In the genomic region with DNA sequence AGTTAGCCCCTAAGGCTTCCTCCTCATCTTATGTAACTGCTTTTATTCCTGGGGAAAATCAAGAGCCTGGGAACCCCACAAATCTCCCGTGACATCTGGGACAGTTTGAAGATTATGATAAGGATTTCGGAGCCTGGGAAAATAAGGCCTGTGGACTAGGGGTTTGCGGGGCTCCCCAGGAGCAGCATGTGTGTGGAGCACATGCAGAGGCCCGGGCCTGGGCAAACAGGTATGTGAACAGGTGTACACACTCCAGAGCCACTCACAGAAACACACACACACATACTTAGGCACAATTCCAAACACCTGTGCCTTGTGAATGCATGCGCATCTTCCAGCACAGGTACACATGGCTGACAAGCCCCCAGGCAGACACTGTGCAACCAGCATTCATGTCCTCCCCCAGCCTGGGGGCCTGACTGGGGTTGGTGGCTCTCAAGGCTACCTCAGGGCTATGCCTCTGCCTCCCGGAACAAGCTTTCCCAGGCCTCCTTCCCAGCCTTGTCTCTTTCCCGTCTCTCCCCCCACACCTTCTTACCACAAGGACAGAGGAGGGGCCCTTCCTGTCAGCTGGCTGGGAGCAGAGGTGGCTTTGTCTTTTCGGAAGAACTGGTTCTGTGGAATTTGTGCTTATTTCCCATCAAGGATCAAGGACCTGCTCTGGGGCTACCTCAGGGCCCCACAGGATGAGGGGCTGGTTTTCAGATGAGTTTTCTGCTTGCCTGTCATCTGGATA, we compare ENCODE assay signal across 14 cellular contexts. TPM values are rescaled to one million over a fixed set of nuclear protein-coding genes. Genes with fewer than 3 reads are reported as not detected.
DNase-seq lines count a peak whose midpoint lies in the region; ATAC-seq and TF ChIP-seq lines count a peak whose summit lies in the region.
"Had no signal": no experiment of that assay in that cellular context is flagged by ENCODE, and none has a peak within 500 bp of the region (broad histone marks: within the 10 kb centered on the region; RNA-seq: fewer than 3 reads in every experiment).

No MANE protein-coding gene starts in this region.

- peaks cover 8 to 38% of the 10 kb centered on the region in 2 donors for H3K4me1 ChIP-seq in thyroid gland

- H3K27ac ChIP-seq in thyroid gland: peak overlapping the region in 1 of 3 donors; percentile 23

- intact Hi-C loops in cardiac septum (cut with DNase I): no loop called here
- intact Hi-C loops in Right ventricle myocardium inferior (cut with DNase I): no loop called here
- intact Hi-C loops in left colon (cut with DNase I, micrococcal nuclease): no loop called here
- intact Hi-C loops in thyroid gland (cut with DNase I): no loop called here
- intact Hi-C loops in activated T-helper 1 cell treated with anti-CD3 and anti-CD28 coated beads, Interleukin-12 subunit alpha, Interleukin-12 subunit beta, Interleukin-2, Interleukin-4 antibody, amounts not matched to agents 30 ng/mL and 10 ng/mL and 1 ng/mL, durations not matched to agents 14 hours and 24 hours and 36 hours (cut with micrococcal nuclease): no loop called here

- H3K27me3 ChIP-seq in thyroid gland: no peaks in the 10 kb centered on the region

- peak; percentile 63 for DNase-seq in cardiac septum (ENCODE audit: low spot score)
- no peak for DNase-seq in Right ventricle myocardium inferior (ENCODE audit: missing footprints)
- peak; percentile 14 for DNase-seq in NCI-H69 (lab: John Stamatoyannopoulos, UW)
- DNase-seq in left colon: no peak
- DNase-seq in thyroid gland: peak; percentile 55 to 56
- DNase-seq in NCI-H2196 (lab: John Stamatoyannopoulos, UW; ENCODE audit: unreplicated experiment): no peak
- DNase-seq in activated T-helper 1 cell treated with anti-CD3 and anti-CD28 coated beads, Interleukin-12 subunit alpha, Interleukin-12 subunit beta, Interleukin-2, Interleukin-4 antibody, amounts not matched to agents 30 ng/mL and 10 ng/mL and 1 ng/mL, durations not matched to agents 14 hours and 24 hours and 36 hours (ENCODE audit: low spot score): no peak
- DNase-seq in activated gamma-delta T cell (lab: John Stamatoyannopoulos, UW): no peak
- DNase-seq: activated CD4-positive, alpha-beta T cell treated with anti-CD3 and anti-CD28 coated beads for 1 hour; anterior cingulate cortex; NCI-H1417 treated with DMSO at 0.1 percent for 48 hours; stimulated activated CD4-positive, alpha-beta T cell treated with anti-CD3 and anti-CD28 coated beads, Interleukin-4, amount 100 ng/mL, for 4 hours; stimulated activated naive CD4-positive, alpha-beta T cell treated with Interleukin-2 at 50 U/mL for 16 hours had no signal

- no peaks in the 10 kb centered on the region for H3K4me1 Mint-ChIP-seq in activated T-helper 1 cell treated with anti-CD3 and anti-CD28 coated beads, Interleukin-12 subunit alpha, Interleukin-12 subunit beta, Interleukin-2, Interleukin-4 antibody, amounts not matched to agents 30 ng/mL and 10 ng/mL and 1 ng/mL, durations not matched to agents 14 hours and 24 hours and 36 hours (ENCODE audit: low read depth)

- no peak overlapping the region for H3K4me3 ChIP-seq in thyroid gland (replicated peaks in 1 of 3)

- 62 to 72% methylated on average over 7 to 8 of the region's 8 CpGs for WGBS in thyroid gland, 2 donors

- H3K36me3 Mint-ChIP-seq in activated T-helper 1 cell treated with anti-CD3 and anti-CD28 coated beads, Interleukin-12 subunit alpha, Interleukin-12 subunit beta, Interleukin-2, Interleukin-4 antibody, amounts not matched to agents 30 ng/mL and 10 ng/mL and 1 ng/mL, durations not matched to agents 14 hours and 24 hours and 36 hours (ENCODE audit: low read depth): no peaks in the 10 kb centered on the region

- TF ChIP-seq CTCF in thyroid gland (IDR thresholded peaks at IDR 0.05): no peak

- H3K4me3 Mint-ChIP-seq in activated T-helper 1 cell treated with anti-CD3 and anti-CD28 coated beads, Interleukin-12 subunit alpha, Interleukin-12 subunit beta, Interleukin-2, Interleukin-4 antibody, amounts not matched to agents 30 ng/mL and 10 ng/mL and 1 ng/mL, durations not matched to agents 14 hours and 24 hours and 36 hours: no peak overlapping the region
- H3K4me3 Mint-ChIP-seq: IgD-negative memory B cell had no signal

- H3K36me3 ChIP-seq in thyroid gland: no peaks in the 10 kb centered on the region

- no peaks in the 10 kb centered on the region for H3K9me3 Mint-ChIP-seq in activated T-helper 1 cell treated with anti-CD3 and anti-CD28 coated beads, Interleukin-12 subunit alpha, Interleukin-12 subunit beta, Interleukin-2, Interleukin-4 antibody, amounts not matched to agents 30 ng/mL and 10 ng/mL and 1 ng/mL, durations not matched to agents 14 hours and 24 hours and 36 hours
- H3K9me3 Mint-ChIP-seq: IgD-negative memory B cell had no signal

- H3K9me3 ChIP-seq in thyroid gland: no peaks in the 10 kb centered on the region

- TF ChIP-seq POLR2A in thyroid gland (IDR thresholded peaks at IDR 0.05): no peak

- H3K27ac Mint-ChIP-seq in activated T-helper 1 cell treated with anti-CD3 and anti-CD28 coated beads, Interleukin-12 subunit alpha, Interleukin-12 subunit beta, Interleukin-2, Interleukin-4 antibody, amounts not matched to agents 30 ng/mL and 10 ng/mL and 1 ng/mL, durations not matched to agents 14 hours and 24 hours and 36 hours: no peak overlapping the region
- H3K27ac Mint-ChIP-seq: IgD-negative memory B cell had no signal

- ATAC-seq in Right ventricle myocardium inferior (no peak), left colon (peak; percentile 34)

- peaks cover 18% of the 10 kb centered on the region for H3K27me3 Mint-ChIP-seq in activated T-helper 1 cell treated with anti-CD3 and anti-CD28 coated beads, Interleukin-12 subunit alpha, Interleukin-12 subunit beta, Interleukin-2, Interleukin-4 antibody, amounts not matched to agents 30 ng/mL and 10 ng/mL and 1 ng/mL, durations not matched to agents 14 hours and 24 hours and 36 hours (ENCODE audit: insufficient read depth)

RNA-seq across cellular contexts. Expression of a gene that starts 2.6 kb away (rescaled TPM):
- total RNA-seq in cardiac septum: 6.9 TPM
- total RNA-seq in Right ventricle myocardium inferior: 2.8 TPM
- 1 to 10 TPM; 1.5 to 1.8 TPM for total RNA-seq in left colon
- 1 to 10 TPM in 3 of 4 donors, under 1 TPM in 1; 0.93 to 4.0 (median 2.8) TPM for total RNA-seq in thyroid gland
- total RNA-seq in activated T-helper 1 cell treated with anti-CD3 and anti-CD28 coated beads, Interleukin-12 subunit alpha, Interleukin-12 subunit beta, Interleukin-2, Interleukin-4 antibody, amounts not matched to agents 30 ng/mL and 10 ng/mL and 1 ng/mL, durations not matched to agents 14 hours and 24 hours and 36 hours: not detected in 2 replicates

RNA-seq across cellular contexts. Expression of a gene that starts 38.6 kb away (rescaled TPM):
- total RNA-seq in cardiac septum: 82.6 TPM
- total RNA-seq in Right ventricle myocardium inferior: 57.1 TPM
- total RNA-seq in left colon: 10 to 100 TPM in 1 of 2 donors, 1 to 10 TPM in 1; 6.8 to 14.4 TPM
- total RNA-seq in thyroid gland: 100 to 1,000 TPM in 1 of 4 donors, 10 to 100 TPM in 3; 54.0 to 125 (median 61.4) TPM
- 0.05 TPM in 1 of 2 replicates, not detected in the other for total RNA-seq in activated T-helper 1 cell treated with anti-CD3 and anti-CD28 coated beads, Interleukin-12 subunit alpha, Interleukin-12 subunit beta, Interleukin-2, Interleukin-4 antibody, amounts not matched to agents 30 ng/mL and 10 ng/mL and 1 ng/mL, durations not matched to agents 14 hours and 24 hours and 36 hours

RNA-seq across cellular contexts. Expression of a gene that starts 51.4 kb away (rescaled TPM):
- 13.5 TPM for total RNA-seq in cardiac septum
- 20.0 TPM for total RNA-seq in Right ventricle myocardium inferior
- 10 to 100 TPM; 14.5 to 20.4 TPM for total RNA-seq in left colon
- total RNA-seq in thyroid gland: 10 to 100 TPM; 29.3 to 38.1 (median 37.7) TPM
- total RNA-seq in activated T-helper 1 cell treated with anti-CD3 and anti-CD28 coated beads, Interleukin-12 subunit alpha, Interleukin-12 subunit beta, Interleukin-2, Interleukin-4 antibody, amounts not matched to agents 30 ng/mL and 10 ng/mL and 1 ng/mL, durations not matched to agents 14 hours and 24 hours and 36 hours: not detected in 2 replicates

Comparison
In these comparisons a context has a peak if more than half of its experiments do, and no peak if none do; other contexts are left out.
1. DNase-seq: peak in cardiac septum (single experiment), NCI-H69 (single experiment) and thyroid gland (2 of 2); none in Right ventricle myocardium inferior (single experiment), left colon (0 of 2), NCI-H2196 (single experiment), activated T-helper 1 cell treated with anti-CD3 and anti-CD28 coated beads, Interleukin-12 subunit alpha, Interleukin-12 subunit beta, Interleukin-2, Interleukin-4 antibody, amounts not matched to agents 30 ng/mL and 10 ng/mL and 1 ng/mL, durations not matched to agents 14 hours and 24 hours and 36 hours (single experiment) and activated gamma-delta T cell (single experiment).
2. RNA of a gene that starts 51.4 kb away (total RNA-seq): 29.3 to 38.1 TPM in thyroid gland, 14.5 to 20.4 TPM in left colon, 20.0 TPM in Right ventricle myocardium inferior (single experiment) and 13.5 TPM in cardiac septum (single experiment); not detected in activated T-helper 1 cell treated with anti-CD3 and anti-CD28 coated beads, Interleukin-12 subunit alpha, Interleukin-12 subunit beta, Interleukin-2, Interleukin-4 antibody, amounts not matched to agents 30 ng/mL and 10 ng/mL and 1 ng/mL, durations not matched to agents 14 hours and 24 hours and 36 hours; every median in the first group is over 10 times any median in the second.